Comparison of ENCODE assay signal across 9 cellular contexts in genomic region chr7:152158801-152159587, GRCh38.
DNase-seq lines count a peak whose midpoint lies in the region; ATAC-seq lines count a peak whose summit lies in the region.
"Had no signal": no experiment of that assay in that cellular context is flagged by ENCODE, and none has a peak within 500 bp of the region (broad histone marks: within the 10 kb centered on the region; RNA-seq: fewer than 3 reads in every experiment).

No MANE protein-coding gene starts in this region.

- H3K4me3 ChIP-seq in duodenal mucosa (ENCODE audit: low read depth in 1 of 2, low read length in 2 of 2): no peak overlapping the region

- DNase-seq in superior temporal gyrus (ENCODE audit: extremely low spot score) (no peak), HPDE6-E6E7 (ENCODE audit: extremely low spot score) (no peak), NCI-H128 (lab: John Stamatoyannopoulos, UW; ENCODE audit: unreplicated experiment) (no peak)
- no peak for DNase-seq in stimulated activated CD8-positive, alpha-beta memory T cell treated with anti-CD3 and anti-CD28 coated beads, Interleukin-4, amount 100 ng/mL, for 48 hours
- DNase-seq: nucleus accumbens had no signal

- H3K27me3 ChIP-seq in duodenal mucosa (ENCODE audit: control insufficient read depth in 1 of 2, insufficient read depth in 2 of 2, low read length in 2 of 2): no peaks in the 10 kb centered on the region

- H3K9me3 ChIP-seq in duodenal mucosa (ENCODE audit: control insufficient read depth in 1 of 2, low read length in 2 of 2): no peaks in the 10 kb centered on the region

- no peaks in the 10 kb centered on the region for H3K4me1 ChIP-seq in duodenal mucosa (ENCODE audit: control insufficient read depth in 1 of 2, insufficient read depth in 2 of 2, low read length in 2 of 2)

- peaks cover 54 to 80% of the 10 kb centered on the region in 2 donors for H3K36me3 ChIP-seq in duodenal mucosa (ENCODE audit: control insufficient read depth in 1 of 2, insufficient read depth in 2 of 2, low read length in 2 of 2)

- H3K27ac ChIP-seq in duodenal mucosa (ENCODE audit: low read depth, low read length): peak overlapping the region; percentile 11

- ATAC-seq in GM18498 (IDR thresholded peaks at IDR 0.05; ENCODE audit: unreplicated experiment) (peak; percentile 93), GM21447 (IDR thresholded peaks at IDR 0.05; ENCODE audit: unreplicated experiment) (peak; percentile 90), HG03460 (IDR thresholded peaks at IDR 0.05; ENCODE audit: unreplicated experiment) (peak; percentile 93)

- H3K9ac ChIP-seq in duodenal mucosa (ENCODE audit: low read depth in 1 of 2, low read length in 2 of 2): no peak overlapping the region
